8 cellular contexts compared by ENCODE assay signal in the genomic region with DNA sequence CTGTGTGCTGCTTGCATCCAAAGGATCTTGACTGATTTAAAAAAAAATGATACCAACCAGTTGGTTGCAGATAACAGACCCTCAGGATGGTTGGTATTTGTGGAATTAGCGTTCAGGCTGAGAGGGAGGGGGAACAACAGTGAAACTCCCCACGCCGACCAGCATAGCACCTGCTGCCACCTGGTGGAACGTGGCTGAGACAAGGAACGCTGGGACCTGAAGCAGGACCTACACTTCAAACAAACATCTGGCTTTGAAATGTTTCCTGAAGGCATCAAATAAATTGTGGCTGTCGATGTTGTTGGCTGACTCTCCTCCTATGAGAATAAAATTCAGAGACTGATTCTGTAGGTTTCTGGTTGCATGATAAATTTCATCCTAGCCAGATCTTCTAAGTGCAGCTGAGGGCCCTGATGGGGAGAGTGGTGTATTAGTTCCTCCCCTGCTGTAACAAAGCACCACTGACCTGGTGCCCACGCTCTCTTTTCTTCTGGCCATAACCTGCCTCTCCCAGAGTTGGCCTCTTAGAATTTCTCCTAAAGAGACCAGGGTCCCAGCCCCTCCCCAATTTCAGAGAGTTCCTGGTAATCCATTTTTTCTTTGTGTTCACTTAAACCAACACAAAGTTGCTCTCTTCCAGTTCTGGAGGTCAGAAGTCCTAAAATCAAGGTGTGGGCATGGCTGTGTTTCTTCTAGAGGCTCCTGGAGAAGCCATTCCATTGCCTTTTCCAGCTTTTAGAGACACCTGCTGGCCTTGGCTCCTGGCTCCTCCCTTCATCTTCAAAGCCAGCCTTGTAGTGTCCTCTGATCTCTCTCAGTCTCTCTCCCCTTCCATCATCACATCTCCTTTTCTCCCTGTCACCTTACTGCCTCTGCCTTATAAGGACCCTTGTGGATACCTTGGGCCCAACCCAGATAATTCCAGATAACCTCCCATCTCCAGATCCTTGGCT. TPM values are rescaled to one million over a fixed set of nuclear protein-coding genes. Genes with fewer than 3 reads are reported as not detected.
A peak's percentile ranks its signal among the peaks of the same experiment; 100 is the strongest.
DNase-seq lines count a peak whose midpoint lies in the region; ATAC-seq and TF ChIP-seq lines count a peak whose summit lies in the region.

No MANE protein-coding gene starts in this region.

- peak; percentile 67 for TF ChIP-seq CTCF in neutrophil (IDR thresholded peaks at IDR 0.05)

- ATAC-seq in esophagus mucosa, result peak; percentile 69

- H3K9me3 ChIP-seq in neutrophil, result no peaks in the 10 kb centered on the region

- no peak overlapping the region for H3K4me3 ChIP-seq in neutrophil (ENCODE audit: low read depth in 1 of 2, low read length in 1 of 2)

- no peaks in the 10 kb centered on the region for H3K4me1 ChIP-seq in neutrophil (ENCODE audit: control insufficient read depth in 1 of 2, insufficient read depth in 1 of 2, low read depth in 1 of 2, low read length in 1 of 2)

- peak overlapping the region; percentile 3 for H3K27ac ChIP-seq in neutrophil

- peaks cover 12% of the 10 kb centered on the region for H3K36me3 ChIP-seq in neutrophil

- peaks cover 9% of the 10 kb centered on the region for H3K27me3 ChIP-seq in neutrophil

- DNase-seq in NCI-H2196 (lab: John Stamatoyannopoulos, UW; ENCODE audit: unreplicated experiment) (peak; percentile 10), NCI-H2196 treated with DMSO at 0.1 percent for 48 hours (lab: John Stamatoyannopoulos, UW; ENCODE audit: unreplicated experiment) (no peak), NCI-H1105 treated with DMSO at 0.1 percent for 48 hours (lab: John Stamatoyannopoulos, UW) (peak; percentile 52), COLO829 (ENCODE audit: low spot score) (no peak), cortex of kidney (lab: John Stamatoyannopoulos, UW) (no peak)
- DNase-seq in activated CD8-positive, alpha-beta memory T cell treated with anti-CD3 and anti-CD28 coated beads for 24 hours, result peak; percentile 78

RNA-seq across cellular contexts. Expression of gene APOL2, which starts 17.3 kb away (rescaled TPM):
- total RNA-seq in esophagus mucosa, result 10.8 TPM

RNA-seq across cellular contexts. Expression of gene APOL4, which starts 20.5 kb away (rescaled TPM):
- 3.5 TPM for total RNA-seq in esophagus mucosa

RNA-seq across cellular contexts. Expression of gene APOL1, which starts 30.9 kb away (rescaled TPM):
- total RNA-seq in esophagus mucosa, result 19.0 TPM

Comparison
In these comparisons a context has a peak if more than half of its experiments do, and no peak if none do; other contexts are left out.
1. DNase-seq: peak in NCI-H2196 (single experiment), NCI-H1105 treated with DMSO at 0.1 percent for 48 hours (single experiment) and activated CD8-positive, alpha-beta memory T cell treated with anti-CD3 and anti-CD28 coated beads for 24 hours (single experiment); none in NCI-H2196 treated with DMSO at 0.1 percent for 48 hours (single experiment), COLO829 (single experiment) and cortex of kidney (single experiment).